ENCODE assay signal across 8 cellular contexts in the genomic region with DNA sequence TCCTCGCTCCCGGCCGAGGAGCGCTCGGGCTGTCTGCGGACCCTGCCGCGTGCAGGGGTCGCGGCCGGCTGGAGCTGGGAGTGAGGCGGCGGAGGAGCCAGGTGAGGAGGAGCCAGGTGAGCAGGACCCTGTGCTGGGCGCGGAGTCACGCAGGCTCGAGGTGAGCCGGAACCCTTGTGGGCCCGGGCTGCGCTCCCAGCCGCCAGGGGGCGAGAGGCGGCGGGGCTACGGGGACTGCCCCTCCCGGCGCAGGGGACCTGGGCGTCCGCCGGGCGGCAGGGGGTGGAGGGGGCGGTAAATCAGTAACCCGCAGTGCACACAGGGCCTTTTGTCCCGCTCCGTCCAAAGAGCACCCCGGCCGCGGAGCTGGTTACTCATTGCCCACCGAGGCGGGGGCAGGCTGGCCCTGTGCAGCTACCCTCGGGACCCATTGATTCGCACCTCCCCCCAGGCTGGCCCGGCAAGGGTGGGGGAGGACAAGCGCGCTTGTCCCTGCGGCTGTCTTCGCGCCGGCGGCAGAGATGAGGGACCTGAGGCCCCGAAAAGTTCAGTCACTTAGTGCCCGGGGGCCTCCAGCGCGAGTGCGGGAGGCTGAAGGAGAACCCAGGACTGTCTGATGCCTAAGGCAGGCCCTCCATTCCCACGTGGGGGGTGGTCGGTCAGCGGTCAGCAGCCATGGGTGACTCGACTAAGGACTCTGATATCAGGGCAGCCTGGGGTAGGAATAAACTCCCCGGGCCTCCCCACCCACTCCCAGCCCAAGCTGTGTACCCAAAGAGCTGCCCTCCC. TPM values are rescaled to one million over a fixed set of nuclear protein-coding genes. Genes with fewer than 3 reads are reported as not detected.
DNase-seq lines count a peak whose midpoint lies in the region; ATAC-seq and TF ChIP-seq lines count a peak whose summit lies in the region.

No MANE protein-coding gene starts in this region.

- H3K9me3 ChIP-seq in SJCRH30 (replicated peaks) (no peaks in the 10 kb centered on the region), iPS-18a (ENCODE audit: control insufficient read depth, low read depth, low read length) (no peaks in the 10 kb centered on the region)

- TF ChIP-seq CTCF in AG04449 (IDR thresholded peaks at IDR 0.05; ENCODE audit: insufficient read depth, low read length, missing control alignments) = peak; percentile 56

- H3K9ac ChIP-seq in iPS-18a (ENCODE audit: low read length) = peak overlapping the region; percentile 65

- POLR2A ChIA-PET in AG04449 (lab: Yijun Ruan, JAX) = no interaction called here

- H3K27ac Mint-ChIP-seq in activated naive CD4-positive, alpha-beta T cell treated with anti-CD3 and anti-CD28 coated beads, Interleukin-2, amount 50 U/mL, for 72 hours = no peak overlapping the region

- H3K36me3 ChIP-seq in SJCRH30 (peaks cover 43% of the 10 kb centered on the region), iPS-18a (ENCODE audit: control insufficient read depth, low read depth, low read length) (peaks cover 12% of the 10 kb centered on the region)

- CTCF ChIA-PET in AG04449 (lab: Yijun Ruan, JAX) = interaction anchor here (0.7 to 12.3 kb wide), 7 partner anchors 9 to 1357 kb away, joined by 3 to 189 read pairs (median 7); no protein-coding TSS in a partner anchor

- H3K9me3 Mint-ChIP-seq in activated naive CD4-positive, alpha-beta T cell treated with anti-CD3 and anti-CD28 coated beads, Interleukin-2, amount 50 U/mL, for 72 hours = no peaks in the 10 kb centered on the region

- peaks cover 37% of the 10 kb centered on the region for H3K4me1 ChIP-seq in SJCRH30
- H3K4me1 ChIP-seq in iPS-18a (ENCODE audit: control insufficient read depth, low read depth, low read length) = peaks cover 6% of the 10 kb centered on the region

- H3K27me3 ChIP-seq in SJCRH30 (no peaks in the 10 kb centered on the region), iPS-18a (ENCODE audit: control insufficient read depth, insufficient read depth, low read length) (no peaks in the 10 kb centered on the region)

- no peak for DNase-seq in AG04449 (ENCODE audit: low read depth, low spot score)
- DNase-seq in SJCRH30 = peak; percentile 84
- DNase-seq in activated naive CD4-positive, alpha-beta T cell treated with anti-CD3 and anti-CD28 coated beads, Interleukin-2, amount 50 U/mL, for 72 hours (ENCODE audit: low spot score in 2 of 2) = peak in 1 of 2 donors; percentile 75
- DNase-seq in stimulated activated CD4-positive, alpha-beta T cell treated with anti-CD3 and anti-CD28 coated beads, Interleukin-15, amount 100 ng/mL, for 48 hours (ENCODE audit: low read depth in 2 of 2) = peak; percentile 14 to 41
- DNase-seq in DMS114 treated with DMSO at 0.1 percent for 48 hours (lab: John Stamatoyannopoulos, UW; ENCODE audit: unreplicated experiment) = no peak

- H3K4me3 ChIP-seq in AG04449 (ENCODE audit: low read depth, low read length) (peak overlapping the region; percentile 49), SJCRH30 (peak overlapping the region; percentile 100), iPS-18a (ENCODE audit: low read length) (peak overlapping the region; percentile 69)

- H3K36me3 Mint-ChIP-seq in activated naive CD4-positive, alpha-beta T cell treated with anti-CD3 and anti-CD28 coated beads, Interleukin-2, amount 50 U/mL, for 72 hours = no peaks in the 10 kb centered on the region

- ATAC-seq in GM18873 (IDR thresholded peaks at IDR 0.05; ENCODE audit: low FRiP score, unreplicated experiment) (peak; percentile 49), HG03175 (IDR thresholded peaks at IDR 0.05; ENCODE audit: unreplicated experiment) (peak; percentile 81)
- ATAC-seq in activated naive CD4-positive, alpha-beta T cell treated with anti-CD3 and anti-CD28 coated beads, Interleukin-2, amount 50 U/mL, for 72 hours = peak; percentile 81 to 84

- H3K27ac ChIP-seq in SJCRH30 = peak overlapping the region; percentile 92
- no peak overlapping the region for H3K27ac ChIP-seq in iPS-18a (ENCODE audit: low read length)

RNA-seq across cellular contexts. Expression of a gene that starts 0.4 kb away (rescaled TPM):
- 563 and 588 TPM in 2 replicates for total RNA-seq in SJCRH30 (2014; rRNA removed; shearing (Covaris generic))
- total RNA-seq in activated naive CD4-positive, alpha-beta T cell treated with anti-CD3 and anti-CD28 coated beads, Interleukin-2, amount 50 U/mL, for 72 hours = 1 to 10 TPM in 1 of 2 donors, under 1 TPM in 1; 0.75 to 2.3 TPM

RNA-seq across cellular contexts. Expression of a gene that starts 46.5 kb away (rescaled TPM):
- 3.5 and 5.7 TPM in 2 replicates for total RNA-seq in SJCRH30 (2014; rRNA removed; shearing (Covaris generic))
- 10 to 100 TPM; 62.6 to 80.5 TPM for total RNA-seq in activated naive CD4-positive, alpha-beta T cell treated with anti-CD3 and anti-CD28 coated beads, Interleukin-2, amount 50 U/mL, for 72 hours

Comparison
In these comparisons a context has a peak if more than half of its experiments do, and no peak if none do; other contexts are left out.
1. DNase-seq: peak in SJCRH30 (2 of 2) and stimulated activated CD4-positive, alpha-beta T cell treated with anti-CD3 and anti-CD28 coated beads, Interleukin-15, amount 100 ng/mL, for 48 hours (2 of 2); none in AG04449 (single experiment) and DMS114 treated with DMSO at 0.1 percent for 48 hours (single experiment).
2. H3K4me3 ChIP-seq: peak in every context shown above with its lines; median percentile 100 in SJCRH30; 69 in iPS-18a; 49 in AG04449.
3. RNA of a gene that starts 0.4 kb away (total RNA-seq): 563 to 588 TPM in SJCRH30; 0.75 to 2.3 TPM in activated naive CD4-positive, alpha-beta T cell treated with anti-CD3 and anti-CD28 coated beads, Interleukin-2, amount 50 U/mL, for 72 hours; every median in the first group is over 100 times any median in the second.
4. Peak in every context shown above with its lines, with median percentiles within 50 percentile points of each other: ATAC-seq.